In genomic region chr2:164911832-164912231, GRCh38 we compare ENCODE assay signal across 1 cellular context.
TF ChIP-seq lines count a peak whose summit lies in the region.

No MANE protein-coding gene starts in this region.

TF ChIP-seq in HepG2, 621 proteins besides CTCF, POLR2A, EP300 and RAD21 (continues in another document):
- TF ChIP-seq TBL1XR1 (IDR thresholded peaks at IDR 0.05; ENCODE audit: borderline replicate concordance, low read length, partially characterized antibody), result no peak
- TF ChIP-seq ZNF670 (CRISPR knock-in tag; IDR thresholded peaks at IDR 0.05; ENCODE audit: borderline replicate concordance), result 0 out of 2 replicates have a peak, but pooled peaks have one; percentile 24
- TF ChIP-seq HOMEZ (CRISPR knock-in tag; IDR thresholded peaks at IDR 0.05; ENCODE audit: low read depth), result peak; percentile 90
- 0 out of 2 replicates have a peak, but pooled peaks have one; percentile 32 for TF ChIP-seq NCOA1 (CRISPR knock-in tag; IDR thresholded peaks at IDR 0.05)
- TF ChIP-seq LCORL (IDR thresholded peaks at IDR 0.05), result no peak
- TF ChIP-seq LCORL (CRISPR knock-in tag; IDR thresholded peaks at IDR 0.05), result peak; percentile 48; the same call in 1 of the 2 replicates
- peak; percentile 89 for TF ChIP-seq SOX5 (CRISPR knock-in tag; IDR thresholded peaks at IDR 0.05; ENCODE audit: borderline replicate concordance)
- 0 out of 2 replicates have a peak, but pooled peaks have one; percentile 15 for TF ChIP-seq KAT8 (CRISPR knock-in tag; IDR thresholded peaks at IDR 0.05)
- TF ChIP-seq CEBPG (CRISPR knock-in tag; IDR thresholded peaks at IDR 0.05), result peak; percentile 90
- TF ChIP-seq FOXA1 (IDR thresholded peaks at IDR 0.05), result no peak
- peak; percentile 84 for TF ChIP-seq FOXA1 (CRISPR knock-in tag; IDR thresholded peaks at IDR 0.05)
- TF ChIP-seq RCOR2 (CRISPR knock-in tag; IDR thresholded peaks at IDR 0.05), result peak; percentile 24; the same call in 1 of the 2 replicates
- peak; percentile 23; the same call in 1 of the 2 replicates for TF ChIP-seq HDAC1 (CRISPR knock-in tag; IDR thresholded peaks at IDR 0.05)
- TF ChIP-seq FOXK1 (CRISPR knock-in tag; IDR thresholded peaks at IDR 0.05; ENCODE audit: borderline replicate concordance, low read depth), result 0 out of 2 replicates have a peak, but pooled peaks have one; percentile 34
- TF ChIP-seq ATF7 (IDR thresholded peaks at IDR 0.05), result peak; percentile 21; the same call in 1 of the 2 replicates
- TF ChIP-seq ATF7 (CRISPR knock-in tag; IDR thresholded peaks at IDR 0.05), result no peak
- peak; percentile 7; the same call in 1 of the 2 replicates for TF ChIP-seq TCF7 (IDR thresholded peaks at IDR 0.05; ENCODE audit: low read depth)
- TF ChIP-seq ZKSCAN8 (CRISPR knock-in tag; IDR thresholded peaks at IDR 0.05; ENCODE audit: borderline replicate concordance), result 0 out of 2 replicates have a peak, but pooled peaks have one; percentile 53
- peak; percentile 58 for TF ChIP-seq POGZ (CRISPR knock-in tag; IDR thresholded peaks at IDR 0.05)
- no peak for TF ChIP-seq EEA1 (CRISPR knock-in tag; IDR thresholded peaks at IDR 0.05; ENCODE audit: borderline replicate concordance)
- TF ChIP-seq SAP130 (CRISPR knock-in tag; IDR thresholded peaks at IDR 0.05; ENCODE audit: low read depth), result peak; percentile 51
- peak; percentile 52; the same call in 1 of the 2 replicates for TF ChIP-seq RXRB (CRISPR knock-in tag; IDR thresholded peaks at IDR 0.05; ENCODE audit: borderline replicate concordance)
- TF ChIP-seq NFKB2 (CRISPR knock-in tag; IDR thresholded peaks at IDR 0.05; ENCODE audit: borderline replicate concordance), result no peak
- TF ChIP-seq CEBPB (IDR thresholded peaks at IDR 0.05; ENCODE audit: borderline replicate concordance, low read depth, low read length), result peak; percentile 87; the same call in 1 of the 2 replicates
- TF ChIP-seq ONECUT2 (CRISPR knock-in tag; IDR thresholded peaks at IDR 0.05), result no peak
- peak; percentile 10; the same call in 1 of the 2 replicates for TF ChIP-seq SIX1 (CRISPR knock-in tag; IDR thresholded peaks at IDR 0.05; ENCODE audit: borderline replicate concordance)
- peak in 1 of 2 experiments; percentile 63; a peak in 1 of 4 replicates for TF ChIP-seq ATF4 (CRISPR knock-in tag; IDR thresholded peaks at IDR 0.05)
- TF ChIP-seq RERE (CRISPR knock-in tag; IDR thresholded peaks at IDR 0.05; ENCODE audit: low read depth), result peak; percentile 16; the same call in 1 of the 2 replicates
- TF ChIP-seq ARID5B (CRISPR knock-in tag; IDR thresholded peaks at IDR 0.05), result peak; percentile 84
- peak; percentile 76; the same call in 1 of the 2 replicates for TF ChIP-seq ZBTB20 (CRISPR knock-in tag; IDR thresholded peaks at IDR 0.05; ENCODE audit: borderline replicate concordance, low read depth)
- no peak for TF ChIP-seq ZKSCAN1 (IDR thresholded peaks at IDR 0.05; ENCODE audit: low read length)
- no peak for TF ChIP-seq CERS6 (CRISPR knock-in tag; IDR thresholded peaks at IDR 0.05)
- TF ChIP-seq TBX3 (IDR thresholded peaks at IDR 0.05; ENCODE audit: borderline replicate concordance), result peak; percentile 43; the same call in 1 of the 2 replicates
- no peak for TF ChIP-seq UBTF (CRISPR knock-in tag; IDR thresholded peaks at IDR 0.05)
- TF ChIP-seq KLF16 (CRISPR knock-in tag; IDR thresholded peaks at IDR 0.05), result peak in 1 of 2 experiments; percentile 57; a peak in 1 of 4 replicates
- TF ChIP-seq BCL6 (CRISPR knock-in tag; IDR thresholded peaks at IDR 0.05), result peak; percentile 66
- no peak for TF ChIP-seq SMYD3 (CRISPR knock-in tag; IDR thresholded peaks at IDR 0.05)
- TF ChIP-seq ZFP36L1 (CRISPR knock-in tag; IDR thresholded peaks at IDR 0.05), result no peak
- peak; percentile 43; the same call in 1 of the 2 replicates for TF ChIP-seq FOXP4 (CRISPR knock-in tag; IDR thresholded peaks at IDR 0.05)
- TF ChIP-seq SOX13 (IDR thresholded peaks at IDR 0.05), result no peak
- TF ChIP-seq SOX13 (CRISPR knock-in tag; conservative IDR thresholded peaks at IDR 0.05 in 1 of 2, IDR thresholded peaks at IDR 0.05 in 1 of 2), result peak in 1 of 2 experiments; percentile 90; a peak in 2 of 4 replicates
- TF ChIP-seq ZNF850 (CRISPR knock-in tag; conservative IDR thresholded peaks at IDR 0.05), result 0 out of 2 replicates have a peak, but pooled peaks have one; percentile 57
- TF ChIP-seq ZNF124 (CRISPR knock-in tag; IDR thresholded peaks at IDR 0.05), result peak; percentile 42; the same call in 1 of the 2 replicates
- TF ChIP-seq GATAD2A (CRISPR knock-in tag; IDR thresholded peaks at IDR 0.05), result peak; percentile 93
- TF ChIP-seq, protein P1, sequence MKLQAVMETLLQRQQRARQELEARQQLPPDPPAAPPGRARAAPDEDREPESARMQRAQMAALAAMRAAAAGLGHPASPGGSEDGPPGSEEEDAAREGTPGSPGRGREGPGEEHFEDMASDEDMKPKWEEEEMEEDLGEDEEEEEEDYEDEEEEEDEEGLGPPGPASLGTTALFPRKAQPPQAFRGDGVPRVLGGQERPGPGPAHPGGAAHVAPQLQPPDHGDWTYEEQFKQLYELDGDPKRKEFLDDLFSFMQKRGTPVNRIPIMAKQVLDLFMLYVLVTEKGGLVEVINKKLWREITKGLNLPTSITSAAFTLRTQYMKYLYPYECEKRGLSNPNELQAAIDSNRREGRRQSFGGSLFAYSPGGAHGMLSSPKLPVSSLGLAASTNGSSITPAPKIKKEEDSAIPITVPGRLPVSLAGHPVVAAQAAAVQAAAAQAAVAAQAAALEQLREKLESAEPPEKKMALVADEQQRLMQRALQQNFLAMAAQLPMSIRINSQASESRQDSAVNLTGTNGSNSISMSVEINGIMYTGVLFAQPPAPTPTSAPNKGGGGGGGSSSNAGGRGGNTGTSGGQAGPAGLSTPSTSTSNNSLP (IDR thresholded peaks at IDR 0.05; ENCODE audit: low read depth, low read length), result peak; percentile 62; the same call in 1 of the 2 replicates
- TF ChIP-seq U2AF2 (IDR thresholded peaks at IDR 0.05; ENCODE audit: low read depth, low read length), result no peak
